8 cellular contexts compared by ENCODE assay signal in genomic region chr17:16419929-16420271, GRCh38. TPM values are rescaled to one million over a fixed set of nuclear protein-coding genes. Genes with fewer than 3 reads are reported as not detected.
DNase-seq lines count a peak whose midpoint lies in the region; ATAC-seq, FAIRE-seq and TF ChIP-seq lines count a peak whose summit lies in the region.

No MANE protein-coding gene starts in this region.

- no peak for TF ChIP-seq POLR2A in spleen (IDR thresholded peaks at IDR 0.05)

- H3K27ac ChIP-seq in hepatocyte (peak overlapping the region; percentile 86), spleen (peak overlapping the region in 1 of 8 donors; percentile 96)

- TF ChIP-seq CTCF in hepatocyte (IDR thresholded peaks at IDR 0.05; ENCODE audit: poor library complexity) (no peak), spleen (IDR thresholded peaks at IDR 0.05 in 8 of 11, conservative IDR thresholded peaks at IDR 0.05 in 3 of 11) (no peak)

- H3K27me3 Mint-ChIP-seq in activated T-cell treated with anti-CD3 and anti-CD28 coated beads, Interleukin-2, amount 50 U/mL, for 24 hours: no peaks in the 10 kb centered on the region

- peak overlapping the region; percentile 100 for H3K27ac Mint-ChIP-seq in activated T-cell treated with anti-CD3 and anti-CD28 coated beads, Interleukin-2, amount 50 U/mL, for 24 hours

- no peaks in the 10 kb centered on the region for H3K9me2 ChIP-seq in hepatocyte (replicated peaks; ENCODE audit: insufficient read depth)

- no peaks in the 10 kb centered on the region for H3K27me3 ChIP-seq in hepatocyte
- no peaks in the 10 kb centered on the region for H3K27me3 ChIP-seq in spleen (replicated peaks in 1 of 7)

- intact Hi-C loops in spleen (cut with DNase I; ENCODE audit: low total_unique reads): loop anchor here (10.0 kb wide), 1 partner anchor 55 kb away; no protein-coding TSS in a partner anchor

- H3K4me1 ChIP-seq in hepatocyte (ENCODE audit: insufficient read depth) (peaks cover 23% of the 10 kb centered on the region), spleen (peaks cover 24 to 56% (median 44%) of the 10 kb centered on the region in 6 donors)

- peak; percentile 43 for DNase-seq in stimulated activated naive CD4-positive, alpha-beta T cell treated with Interleukin-2 at 50 U/mL for 16 hours (lab: John Stamatoyannopoulos, UW)
- DNase-seq in stimulated activated naive CD4-positive, alpha-beta T cell (lab: John Stamatoyannopoulos, UW): no peak
- peak; percentile 69 for DNase-seq in activated T-cell treated with anti-CD3 and anti-CD28 coated beads, Interleukin-2, amount 50 U/mL, for 24 hours
- DNase-seq in hepatocyte (ENCODE audit: low spot score) (peak; percentile 5), urothelium cell line (ENCODE audit: low spot score) (peak; percentile 56), SHP77 (lab: John Stamatoyannopoulos, UW) (no peak), spleen (no peak)

- 88% methylated on average over 9 of the region's 10 CpGs for WGBS in hepatocyte (ENCODE audit: low lambda C conversion rate, missing lambda C conversion rate)
- 38 to 75% (median 45%) methylated on average over 4 to 10 of the region's 10 CpGs for whole genome bisulfite sequencing in spleen, 5 donors

- H3K79me2 ChIP-seq in hepatocyte: no peaks in the 10 kb centered on the region

- no peak for FAIRE-seq in urothelium cell line (lab: Jason Lieb, UNC)

- H3K4me1 Mint-ChIP-seq in activated T-cell treated with anti-CD3 and anti-CD28 coated beads, Interleukin-2, amount 50 U/mL, for 24 hours (ENCODE audit: low read depth): peaks cover 61% of the 10 kb centered on the region

- no peaks in the 10 kb centered on the region for H3K9me3 Mint-ChIP-seq in activated T-cell treated with anti-CD3 and anti-CD28 coated beads, Interleukin-2, amount 50 U/mL, for 24 hours

- no peaks in the 10 kb centered on the region for H3K9me3 ChIP-seq in hepatocyte (ENCODE audit: low read depth)
- H3K9me3 ChIP-seq in spleen: no peaks in the 10 kb centered on the region

- no peak overlapping the region for H2AFZ ChIP-seq in hepatocyte

- no peaks in the 10 kb centered on the region for H3K36me3 ChIP-seq in hepatocyte (replicated peaks; ENCODE audit: insufficient read depth, low read depth)
- peaks cover 0 to 76% (median 68%) of the 10 kb centered on the region in 6 donors for H3K36me3 ChIP-seq in spleen

- no peak for ATAC-seq in GM18520 (IDR thresholded peaks at IDR 0.05; ENCODE audit: unreplicated experiment)

- H3K4me3 ChIP-seq in hepatocyte: no peak overlapping the region
- H3K4me3 ChIP-seq in spleen: no peak overlapping the region

- no peaks in the 10 kb centered on the region for H4K20me1 ChIP-seq in hepatocyte (ENCODE audit: insufficient read depth, poor library complexity, severe bottlenecking)

- H3K36me3 Mint-ChIP-seq in activated T-cell treated with anti-CD3 and anti-CD28 coated beads, Interleukin-2, amount 50 U/mL, for 24 hours (ENCODE audit: low read depth): peaks cover 73% of the 10 kb centered on the region

- H3K4me3 Mint-ChIP-seq in activated T-cell treated with anti-CD3 and anti-CD28 coated beads, Interleukin-2, amount 50 U/mL, for 24 hours: peak overlapping the region; percentile 67

- no peak overlapping the region for H3K4me2 ChIP-seq in hepatocyte

RNA-seq across cellular contexts. Expression of gene TRPV2, which starts 4.5 kb away (rescaled TPM):
- total RNA-seq in hepatocyte (1.8 and 7.7 TPM in 2 replicates), spleen (10 to 100 TPM; 44.8 to 85.7 (median 50.2) TPM)
- polyA plus RNA-seq in hepatocyte (10.1 and 15.2 TPM in 2 replicates), spleen (10 to 100 TPM; 37.0 to 61.3 (median 55.0) TPM)

RNA-seq across cellular contexts. Expression of gene UBB, which starts 39.0 kb away (rescaled TPM):
- total RNA-seq in hepatocyte (1,250 and 1,335 TPM in 2 replicates), spleen (1,000 to 10,000 TPM in 5 of 7 donors, 100 to 1,000 TPM in 2; 822 to 1,795 (median 1,121) TPM)
- polyA plus RNA-seq in hepatocyte (2,041 and 2,117 TPM in 2 replicates), spleen (100 to 1,000 TPM; 697 to 951 (median 938) TPM)

Comparison
In these comparisons a context has a peak if more than half of its experiments do, and no peak if none do; other contexts are left out.
1. DNase-seq: peak in stimulated activated naive CD4-positive, alpha-beta T cell treated with Interleukin-2 at 50 U/mL for 16 hours (single experiment), activated T-cell treated with anti-CD3 and anti-CD28 coated beads, Interleukin-2, amount 50 U/mL, for 24 hours (single experiment), hepatocyte (single experiment) and urothelium cell line (single experiment); none in stimulated activated naive CD4-positive, alpha-beta T cell (0 of 6), SHP77 (0 of 2) and spleen (single experiment).